8 cellular contexts compared by ENCODE assay signal in genomic region chr4:73257995-73258667, GRCh38. TPM values are rescaled to one million over a fixed set of nuclear protein-coding genes. Genes with fewer than 3 reads are reported as not detected.
DNase-seq lines count a peak whose midpoint lies in the region; ATAC-seq, FAIRE-seq and TF ChIP-seq lines count a peak whose summit lies in the region.

No MANE protein-coding gene starts in this region.

- peak overlapping the region; percentile 99 for H3K4me3 Mint-ChIP-seq in activated CD4-positive, alpha-beta T cell treated with anti-CD3 and anti-CD28 coated beads for 36 hours
- peak overlapping the region; percentile 99 for H3K4me3 Mint-ChIP-seq in WTC11
- peak overlapping the region; percentile 100 for H3K4me3 Mint-ChIP-seq in natural killer cell

- no peaks in the 10 kb centered on the region for H3K9me3 Mint-ChIP-seq in activated CD4-positive, alpha-beta T cell treated with anti-CD3 and anti-CD28 coated beads for 36 hours (ENCODE audit: low read depth)
- H3K9me3 Mint-ChIP-seq in WTC11 (no peaks in the 10 kb centered on the region), natural killer cell (no peaks in the 10 kb centered on the region)

- peaks cover 50% of the 10 kb centered on the region for H3K4me1 Mint-ChIP-seq in activated CD4-positive, alpha-beta T cell treated with anti-CD3 and anti-CD28 coated beads for 36 hours
- H3K4me1 Mint-ChIP-seq in WTC11 = peaks cover 34% of the 10 kb centered on the region
- H3K4me1 Mint-ChIP-seq in natural killer cell = peaks cover 63 to 65% of the 10 kb centered on the region in 2 donors

- no peak for FAIRE-seq in H54 (lab: Jason Lieb, UNC)

- H3K27ac Mint-ChIP-seq in activated CD4-positive, alpha-beta T cell treated with anti-CD3 and anti-CD28 coated beads for 36 hours = peak overlapping the region; percentile 97
- peak overlapping the region; percentile 99 for H3K27ac Mint-ChIP-seq in WTC11
- peak overlapping the region; percentile 99 to 100 for H3K27ac Mint-ChIP-seq in natural killer cell

- POLR2A ChIA-PET in activated CD4-positive, alpha-beta T cell treated with anti-CD3 and anti-CD28 coated beads for 36 hours (lab: Charles Lee) = interaction anchor here (0.7 to 1.9 kb wide), 2 partner anchors 188 to 190 kb away, joined by 3 to 8 read pairs; partner anchors contain the start of gene COX18
- POLR2A ChIA-PET in WTC11 (lab: Charles Lee) = interaction anchor here (0.6 to 0.9 kb wide), 3 partner anchors 13 to 1493 kb away, joined by 3 read pairs; no protein-coding TSS in a partner anchor

- no peaks in the 10 kb centered on the region for H3K27me3 Mint-ChIP-seq in activated CD4-positive, alpha-beta T cell treated with anti-CD3 and anti-CD28 coated beads for 36 hours
- H3K27me3 Mint-ChIP-seq in WTC11 (ENCODE audit: low read depth) = no peaks in the 10 kb centered on the region
- no peaks in the 10 kb centered on the region for H3K27me3 Mint-ChIP-seq in natural killer cell (ENCODE audit: low read depth in 2 of 2)

- CTCF ChIA-PET in activated CD4-positive, alpha-beta T cell treated with anti-CD3 and anti-CD28 coated beads for 36 hours (lab: Charles Lee) = interaction anchor here (0.7 to 1.6 kb wide), 15 partner anchors 7 to 933 kb away, joined by 3 to 7 read pairs (median 4); no protein-coding TSS in a partner anchor
- CTCF ChIA-PET in WTC11 (lab: Charles Lee) = interaction anchor here (0.6 to 2.8 kb wide), 6 partner anchors 13 to 922 kb away, joined by 3 to 12 read pairs (median 4); no protein-coding TSS in a partner anchor

- intact Hi-C loops in activated CD4-positive, alpha-beta T cell treated with anti-CD3 and anti-CD28 coated beads for 36 hours (cut with DNase I, micrococcal nuclease) = loop anchor here (1.0 to 10.0 kb wide), 9 partner anchors 16 to 901 kb away; partner anchors contain the start of genes COX18 (in 1 of the 2) and MTHFD2L (in 1 of the 2)
- intact Hi-C loops in natural killer cell (cut with micrococcal nuclease) = loop anchor here (1.0 to 5.0 kb wide), 5 partner anchors 35 to 556 kb away; no protein-coding TSS in a partner anchor

- no peak for TF ChIP-seq CTCF in WTC11 (IDR thresholded peaks at IDR 0.05)
- TF ChIP-seq CTCF in natural killer cell (IDR thresholded peaks at IDR 0.05) = peak; percentile 12

- no peak for DNase-seq in activated CD4-positive, alpha-beta T cell treated with anti-CD3 and anti-CD28 coated beads for 36 hours
- DNase-seq in activated CD4-positive, alpha-beta T cell treated with anti-CD3 and anti-CD28 coated beads, Interleukin-2, amount 50 U/mL, for 1 hour = no peak
- DNase-seq in WTC11 (ENCODE audit: low spot score) = no peak
- DNase-seq in natural killer cell = peak; percentile 77
- DNase-seq in H54 (ENCODE audit: insufficient read length, low spot score) = no peak

- peak; percentile 16 for ATAC-seq in activated CD4-positive, alpha-beta T cell treated with anti-CD3 and anti-CD28 coated beads for 36 hours
- ATAC-seq in GM21390 (IDR thresholded peaks at IDR 0.05; ENCODE audit: unreplicated experiment) (peak; percentile 27), HG03575 (IDR thresholded peaks at IDR 0.05; ENCODE audit: extremely low read depth, insufficient number of reproducible peaks, low FRiP score, unreplicated experiment) (peak; percentile 8), WTC11 (peak; percentile 3), esophagus mucosa (peak; percentile 1), natural killer cell (peak; percentile 17 to 50 (median 35))

- H3K36me3 Mint-ChIP-seq in activated CD4-positive, alpha-beta T cell treated with anti-CD3 and anti-CD28 coated beads for 36 hours (ENCODE audit: low read depth) = peaks cover 29% of the 10 kb centered on the region
- H3K36me3 Mint-ChIP-seq in WTC11 (peaks cover 12% of the 10 kb centered on the region; the same call in 1 of the 2 replicates), natural killer cell (no peaks in the 10 kb centered on the region)

- no peak for TF ChIP-seq POLR2A in H54 (IDR thresholded peaks at IDR 0.05; ENCODE audit: low read depth, low read length)

TF ChIP-seq in WTC11, 78 proteins besides CTCF, POLR2A, EP300 and RAD21:
- TF ChIP-seq NR3C1 (CRISPR knock-in tag; conservative IDR thresholded peaks at IDR 0.05; ENCODE audit: low read depth) = no peak
- no peak for TF ChIP-seq ATF1 (CRISPR knock-in tag; IDR thresholded peaks at IDR 0.05)
- no peak for TF ChIP-seq TCF7 (CRISPR knock-in tag; IDR thresholded peaks at IDR 0.05; ENCODE audit: low read depth)
- TF ChIP-seq, protein P1, sequence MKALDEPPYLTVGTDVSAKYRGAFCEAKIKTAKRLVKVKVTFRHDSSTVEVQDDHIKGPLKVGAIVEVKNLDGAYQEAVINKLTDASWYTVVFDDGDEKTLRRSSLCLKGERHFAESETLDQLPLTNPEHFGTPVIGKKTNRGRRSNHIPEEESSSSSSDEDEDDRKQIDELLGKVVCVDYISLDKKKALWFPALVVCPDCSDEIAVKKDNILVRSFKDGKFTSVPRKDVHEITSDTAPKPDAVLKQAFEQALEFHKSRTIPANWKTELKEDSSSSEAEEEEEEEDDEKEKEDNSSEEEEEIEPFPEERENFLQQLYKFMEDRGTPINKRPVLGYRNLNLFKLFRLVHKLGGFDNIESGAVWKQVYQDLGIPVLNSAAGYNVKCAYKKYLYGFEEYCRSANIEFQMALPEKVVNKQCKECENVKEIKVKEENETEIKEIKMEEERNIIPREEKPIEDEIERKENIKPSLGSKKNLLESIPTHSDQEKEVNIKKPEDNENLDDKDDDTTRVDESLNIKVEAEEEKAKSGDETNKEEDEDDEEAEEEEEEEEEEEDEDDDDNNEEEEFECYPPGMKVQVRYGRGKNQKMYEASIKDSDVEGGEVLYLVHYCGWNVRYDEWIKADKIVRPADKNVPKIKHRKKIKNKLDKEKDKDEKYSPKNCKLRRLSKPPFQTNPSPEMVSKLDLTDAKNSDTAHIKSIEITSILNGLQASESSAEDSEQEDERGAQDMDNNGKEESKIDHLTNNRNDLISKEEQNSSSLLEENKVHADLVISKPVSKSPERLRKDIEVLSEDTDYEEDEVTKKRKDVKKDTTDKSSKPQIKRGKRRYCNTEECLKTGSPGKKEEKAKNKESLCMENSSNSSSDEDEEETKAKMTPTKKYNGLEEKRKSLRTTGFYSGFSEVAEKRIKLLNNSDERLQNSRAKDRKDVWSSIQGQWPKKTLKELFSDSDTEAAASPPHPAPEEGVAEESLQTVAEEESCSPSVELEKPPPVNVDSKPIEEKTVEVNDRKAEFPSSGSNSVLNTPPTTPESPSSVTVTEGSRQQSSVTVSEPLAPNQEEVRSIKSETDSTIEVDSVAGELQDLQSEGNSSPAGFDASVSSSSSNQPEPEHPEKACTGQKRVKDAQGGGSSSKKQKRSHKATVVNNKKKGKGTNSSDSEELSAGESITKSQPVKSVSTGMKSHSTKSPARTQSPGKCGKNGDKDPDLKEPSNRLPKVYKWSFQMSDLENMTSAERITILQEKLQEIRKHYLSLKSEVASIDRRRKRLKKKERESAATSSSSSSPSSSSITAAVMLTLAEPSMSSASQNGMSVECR (CRISPR knock-in tag; IDR thresholded peaks at IDR 0.05; ENCODE audit: borderline replicate concordance) = peak; percentile 69; the same call in 1 of the 2 replicates

RNA-seq across cellular contexts. Expression of gene ANKRD17, which starts 0.5 kb away (rescaled TPM):
- total RNA-seq in activated CD4-positive, alpha-beta T cell treated with anti-CD3 and anti-CD28 coated beads for 36 hours = 10 to 100 TPM; 58.4 to 63.7 TPM
- total RNA-seq in WTC11 (2021) = 66.9 to 76.0 TPM (median 71.0 TPM) in 3 replicates
- 38.9 TPM for total RNA-seq in esophagus mucosa
- total RNA-seq in natural killer cell = 10 to 100 TPM; 51.8 to 70.2 (median 63.0) TPM
